ENCODE assay signal across 8 cellular contexts in the genomic region with DNA sequence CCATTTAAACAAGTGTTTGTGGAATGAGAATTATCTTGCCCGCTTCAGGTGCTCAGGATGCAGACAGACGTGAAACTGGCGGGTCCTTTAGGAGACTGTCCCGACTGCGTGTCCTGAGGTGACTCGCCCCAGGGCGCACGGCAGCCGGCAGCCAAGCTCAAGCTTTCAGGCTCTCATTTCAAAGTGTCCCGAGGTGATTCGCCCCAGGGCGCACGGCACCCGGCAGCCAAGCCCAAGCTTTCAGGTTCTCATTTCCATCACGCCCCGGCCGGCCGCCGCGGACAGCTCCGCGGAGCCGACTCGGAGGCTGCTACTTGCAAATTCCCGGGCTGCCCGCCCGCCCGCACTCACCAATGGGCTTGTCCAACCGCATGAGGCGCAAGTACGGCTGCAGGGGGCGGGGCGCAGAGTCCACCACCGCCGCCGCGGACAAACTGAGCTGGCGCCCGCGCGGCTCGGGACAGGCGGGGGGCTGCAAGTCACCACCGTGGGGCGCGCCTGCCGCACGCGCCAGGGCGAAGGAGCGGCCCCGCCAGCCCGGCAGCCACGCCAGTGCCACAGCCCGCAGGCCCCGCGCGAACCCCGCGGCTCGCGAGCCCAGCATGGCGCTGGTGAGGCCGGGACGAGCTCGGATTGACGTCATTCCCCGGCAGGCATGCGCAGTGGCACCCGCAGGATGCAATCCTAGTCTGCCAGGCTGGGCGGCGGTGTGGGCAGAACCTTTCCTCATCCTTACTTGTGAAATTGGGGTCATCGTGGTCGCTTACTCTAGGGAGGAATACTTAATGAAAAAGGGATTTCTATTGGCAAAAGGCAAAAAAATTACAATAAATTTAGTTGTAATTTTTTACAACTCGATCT. TPM values are rescaled to one million over a fixed set of nuclear protein-coding genes. Genes with fewer than 3 reads are reported as not detected.
A peak's percentile ranks its signal among the peaks of the same experiment; 100 is the strongest.
DNase-seq lines count a peak whose midpoint lies in the region; ATAC-seq and TF ChIP-seq lines count a peak whose summit lies in the region.

A gene with protein sequence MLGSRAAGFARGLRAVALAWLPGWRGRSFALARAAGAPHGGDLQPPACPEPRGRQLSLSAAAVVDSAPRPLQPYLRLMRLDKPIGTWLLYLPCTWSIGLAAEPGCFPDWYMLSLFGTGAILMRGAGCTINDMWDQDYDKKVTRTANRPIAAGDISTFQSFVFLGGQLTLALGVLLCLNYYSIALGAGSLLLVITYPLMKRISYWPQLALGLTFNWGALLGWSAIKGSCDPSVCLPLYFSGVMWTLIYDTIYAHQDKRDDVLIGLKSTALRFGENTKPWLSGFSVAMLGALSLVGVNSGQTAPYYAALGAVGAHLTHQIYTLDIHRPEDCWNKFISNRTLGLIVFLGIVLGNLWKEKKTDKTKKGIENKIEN (minus strand): TSS at position 638 of the 861 bp plus-strand sequence. CDS start 34 bp downstream, at position 604.

- H4K20me1 ChIP-seq in SU-DHL-6 (ENCODE audit: low read depth, low read length): no peaks in the 10 kb centered on the region

- H3K27me3 ChIP-seq in SU-DHL-6 (ENCODE audit: low read length) (no peaks in the 10 kb centered on the region), parathyroid adenoma (ENCODE audit: control insufficient read depth, insufficient read depth, low read length) (no peaks in the 10 kb centered on the region), transverse colon (no peaks in the 10 kb centered on the region)

- peak; percentile 88 for ATAC-seq in HG02610 (IDR thresholded peaks at IDR 0.05; ENCODE audit: unreplicated experiment)
- ATAC-seq in Right ventricle myocardium superior (ENCODE audit: poor library complexity): peak; percentile 99

- peak; percentile 53 for TF ChIP-seq POLR2A in transverse colon (IDR thresholded peaks at IDR 0.05)

- TF ChIP-seq CTCF in GM12864 (IDR thresholded peaks at IDR 0.05; ENCODE audit: low read depth, low read length, missing control alignments) (peak; percentile 2), SU-DHL-6 (IDR thresholded peaks at IDR 0.05; ENCODE audit: insufficient read depth, low read length, poor library complexity, severe bottlenecking) (no peak), parathyroid adenoma (IDR thresholded peaks at IDR 0.05) (peak; percentile 30), transverse colon (IDR thresholded peaks at IDR 0.05) (peak; percentile 14 to 55 (median 24))

- H3K27ac ChIP-seq in SU-DHL-6 (ENCODE audit: low read depth, low read length) (peak within 1 kb of the TSS; percentile 71), parathyroid adenoma (peak within 1 kb of the TSS; percentile 76), transverse colon (peak within 1 kb of the TSS; percentile 92 to 96 (median 93))

- peak within 1 kb of the TSS; percentile 95 for H3K4me2 ChIP-seq in SU-DHL-6 (ENCODE audit: low read depth, low read length, poor library complexity, severe bottlenecking)
- peak within 1 kb of the TSS; percentile 75 for H3K4me2 ChIP-seq in parathyroid adenoma (ENCODE audit: low read length)

- no peaks in the 10 kb centered on the region for H3F3A ChIP-seq in SU-DHL-6 (ENCODE audit: insufficient read depth)

- H3K4me1 ChIP-seq in parathyroid adenoma (peaks cover 3% of the 10 kb centered on the region), transverse colon (peaks cover 5 to 37% (median 20%) of the 10 kb centered on the region in 4 donors)

- H3K9me3 ChIP-seq in SU-DHL-6 (ENCODE audit: insufficient read depth, low read length): no peaks in the 10 kb centered on the region
- no peaks in the 10 kb centered on the region for H3K9me3 ChIP-seq in parathyroid adenoma (ENCODE audit: control insufficient read depth, low read length)
- H3K9me3 ChIP-seq in transverse colon: no peaks in the 10 kb centered on the region

- H3K9me2 ChIP-seq in SU-DHL-6 (replicated peaks; ENCODE audit: insufficient read depth, low read length): no peaks in the 10 kb centered on the region

- DNase-seq in GM12864 (ENCODE audit: low read depth) (peak; percentile 73), NCI-H1092 (lab: John Stamatoyannopoulos, UW) (peak; percentile 93), Right ventricle myocardium superior (peak; percentile 97), transverse colon (peak; percentile 97)
- DNase-seq in activated naive CD8-positive, alpha-beta T cell treated with anti-CD3 and anti-CD28 coated beads, Interleukin-2, amount 50 U/mL, for 16 hours (ENCODE audit: low read depth, low spot score): peak; percentile 85

- peak within 1 kb of the TSS; percentile 79 for H3K9ac ChIP-seq in SU-DHL-6 (ENCODE audit: low read length)
- H3K9ac ChIP-seq in parathyroid adenoma: no peak within 1 kb of the TSS

- H3K79me2 ChIP-seq in SU-DHL-6 (ENCODE audit: insufficient read depth, low read length): peaks cover 18% of the 10 kb centered on the region; the same call in 1 of the 2 replicates
- no peaks in the 10 kb centered on the region for H3K79me2 ChIP-seq in parathyroid adenoma

- in situ Hi-C loops in transverse colon (cut with MboI; ENCODE audit: low pct_ligation_motif_present in 1 of 4, low pct_unique_long_range_greater_than_20kb in 1 of 4, low sequenced_read_pairs in 3 of 4): loop anchor here in 2 of 4 donors (10.0 to 25.0 kb wide), 3 partner anchors 170 to 822 kb away; a partner anchor contains a TSS

- intact Hi-C loops in Right ventricle myocardium superior (cut with DNase I): no loop called here
- intact Hi-C loops in transverse colon (cut with DNase I; ENCODE audit: low total_unique reads): no loop called here

- TF ChIP-seq EP300 in transverse colon (IDR thresholded peaks at IDR 0.05; ENCODE audit: low read depth): no peak

- H3K4me3 ChIP-seq in GM12864 (ENCODE audit: low read depth, low read length) (peak within 1 kb of the TSS; percentile 61), SU-DHL-6 (ENCODE audit: insufficient read depth, low read length, poor library complexity, severe bottlenecking) (peak within 1 kb of the TSS; percentile 75), parathyroid adenoma (ENCODE audit: low read depth, low read length) (peak within 1 kb of the TSS; percentile 77), transverse colon (peak within 1 kb of the TSS; percentile 37 to 80 (median 60))

- WGBS in transverse colon (ENCODE audit: low coverage in 1 of 2), 2 donors: 0% methylated on average over 3 to 41 of the region's 75 CpGs

- no peaks in the 10 kb centered on the region for H3K36me3 ChIP-seq in SU-DHL-6 (ENCODE audit: low read length)
- H3K36me3 ChIP-seq in parathyroid adenoma (ENCODE audit: control insufficient read depth, insufficient read depth, low read length): no peaks in the 10 kb centered on the region
- H3K36me3 ChIP-seq in transverse colon: no peaks in the 10 kb centered on the region

- H2AFZ ChIP-seq in SU-DHL-6 (ENCODE audit: low read depth, low read length, severe bottlenecking) (peak within 1 kb of the TSS; percentile 96), parathyroid adenoma (peak within 1 kb of the TSS; percentile 88)

RNA-seq across cellular contexts. Expression of the gene that starts here (rescaled TPM):
- total RNA-seq in Right ventricle myocardium superior (23.7 TPM), transverse colon (10 to 100 TPM in 3 of 4 donors, under 1 TPM in 1; 0.75 to 14.4 (median 12.2) TPM)

Comparison
In these comparisons a context has a peak if more than half of its experiments do, and no peak if none do; other contexts are left out.
1. Peak in every context shown above with its lines: DNase-seq, ATAC-seq, H3K4me3 ChIP-seq and H3K27ac ChIP-seq.